Comparison of ENCODE assay signal across 1 cellular context in genomic region chr13:50081899-50082425, GRCh38.
TF ChIP-seq lines count a peak whose summit lies in the region.

No MANE protein-coding gene starts in this region.

TF ChIP-seq in HepG2, 621 proteins besides CTCF, POLR2A, EP300 and RAD21 (continued from another document):
- no peak for TF ChIP-seq ZSCAN12 (CRISPR knock-in tag; IDR thresholded peaks at IDR 0.05)
- TF ChIP-seq ARID4A (CRISPR knock-in tag; IDR thresholded peaks at IDR 0.05; ENCODE audit: borderline replicate concordance), result peak; percentile 77; the same call in 1 of the 2 replicates
- peak; percentile 86 for TF ChIP-seq FOXK1 (CRISPR knock-in tag; IDR thresholded peaks at IDR 0.05; ENCODE audit: borderline replicate concordance, low read depth)
- TF ChIP-seq STAT5B (CRISPR knock-in tag; IDR thresholded peaks at IDR 0.05), result no peak
- TF ChIP-seq SSRP1 (CRISPR knock-in tag; IDR thresholded peaks at IDR 0.05), result no peak
- no peak for TF ChIP-seq RFX1 (IDR thresholded peaks at IDR 0.05)
- TF ChIP-seq ZNF704 (CRISPR knock-in tag; IDR thresholded peaks at IDR 0.05; ENCODE audit: borderline replicate concordance), result no peak
- TF ChIP-seq NR0B2 (CRISPR knock-in tag; IDR thresholded peaks at IDR 0.05), result no peak; the same call in 1 of the 2 replicates
- TF ChIP-seq HMGXB4 (CRISPR knock-in tag; IDR thresholded peaks at IDR 0.05; ENCODE audit: borderline replicate concordance in 1 of 2, low read depth in 1 of 2), result peak; percentile 1 to 66; a peak in 1 of 4 replicates
- no peak for TF ChIP-seq CERS6 (CRISPR knock-in tag; IDR thresholded peaks at IDR 0.05)
- TF ChIP-seq HOMEZ (CRISPR knock-in tag; IDR thresholded peaks at IDR 0.05; ENCODE audit: low read depth), result peak; percentile 34; the same call in 1 of the 2 replicates
- TF ChIP-seq ELF1 (CRISPR knock-in tag; IDR thresholded peaks at IDR 0.05), result no peak
- TF ChIP-seq ZNF616 (CRISPR knock-in tag; IDR thresholded peaks at IDR 0.05; ENCODE audit: low read depth), result no peak
- no peak for TF ChIP-seq MIER2 (CRISPR knock-in tag; IDR thresholded peaks at IDR 0.05)
- TF ChIP-seq ZBTB3 (CRISPR knock-in tag; IDR thresholded peaks at IDR 0.05; ENCODE audit: borderline replicate concordance, low read depth), result no peak
- no peak for TF ChIP-seq LRRFIP1 (CRISPR knock-in tag; conservative IDR thresholded peaks at IDR 0.05)
- no peak for TF ChIP-seq ZNF770 (CRISPR knock-in tag; IDR thresholded peaks at IDR 0.05)
- TF ChIP-seq PHF20 (CRISPR knock-in tag; IDR thresholded peaks at IDR 0.05), result no peak
- no peak for TF ChIP-seq ATF5 (CRISPR knock-in tag; IDR thresholded peaks at IDR 0.05; ENCODE audit: low read depth)
- no peak for TF ChIP-seq ZNF841 (CRISPR knock-in tag; IDR thresholded peaks at IDR 0.05; ENCODE audit: borderline replicate concordance)
